ENCODE assay signal across 20 cellular contexts in the genomic region with DNA sequence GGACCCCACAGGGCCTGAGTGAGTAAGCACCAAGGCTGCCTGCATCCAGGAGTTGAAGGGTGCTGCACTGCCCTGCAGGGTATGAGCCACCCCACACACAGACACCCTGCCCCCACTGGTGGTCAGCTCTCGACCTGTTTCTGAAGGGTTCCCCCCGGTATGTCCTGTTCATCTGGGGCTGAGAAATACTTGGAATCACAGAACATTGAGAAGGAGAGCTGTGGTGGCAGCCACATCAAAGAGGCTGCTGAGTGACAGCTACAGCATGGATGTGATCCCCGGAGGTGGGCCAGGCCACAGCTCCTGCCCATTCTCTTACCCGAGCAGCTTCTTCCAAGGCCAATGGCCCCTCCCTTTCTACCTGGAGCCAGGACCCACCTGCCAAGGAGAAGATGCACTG.
"Had no signal": no experiment of that assay in that cellular context is flagged by ENCODE, and none has a peak within 500 bp of the region (broad histone marks: within the 10 kb centered on the region; RNA-seq: fewer than 3 reads in every experiment).

No MANE protein-coding gene starts in this region.

- ATAC-seq: heart left ventricle; left colon; stimulated activated effector memory CD8-positive, alpha-beta T cell treated with anti-CD3 and anti-CD28 coated beads, Interleukin-12 subunit alpha, Interleukin-12 subunit beta, amount 100 ng/mL, for 72 hours; stimulated activated naive CD8-positive, alpha-beta T cell treated with anti-CD3 and anti-CD28 coated beads, Interleukin-15, Interleukin-2, amounts not matched to agents 100 U/mL and 50 U/mL, for 24 hours had no signal

- H3K36me3 ChIP-seq: neutrophil, right atrium auricular region, suprapubic skin, thyroid gland had no signal

- DNase-seq: foreskin melanocyte; heart left ventricle; hippocampal formation; left colon; naive B cell; nephron progenitor cell; posterior cingulate gyrus; small intestine; stimulated activated CD4-positive, alpha-beta T cell treated with anti-CD3 and anti-CD28 coated beads, Interleukin-12 subunit alpha, Interleukin-12 subunit beta, amount 100 ng/mL, for 4 hours; stimulated activated CD4-positive, alpha-beta T cell treated with anti-CD3 and anti-CD28 coated beads, Interleukin-4, amount 100 ng/mL, for 1 hour; stimulated activated CD8-positive, alpha-beta memory T cell treated with anti-CD3 and anti-CD28 coated beads, Interleukin-4, amount 100 ng/mL, for 48 hours; stimulated activated naive CD8-positive, alpha-beta T cell treated with anti-CD3 and anti-CD28 coated beads, Interleukin-15, Interleukin-2, amounts not matched to agents 100 U/mL and 50 U/mL, for 24 hours; thyroid gland had no signal

- H3K27ac Mint-ChIP-seq: mesothelial cell of epicardium; naive B cell; nephron progenitor cell; stimulated activated effector memory CD8-positive, alpha-beta T cell treated with anti-CD3 and anti-CD28 coated beads, Interleukin-12 subunit alpha, Interleukin-12 subunit beta, amount 100 ng/mL, for 72 hours; type B pancreatic cell had no signal

- H3K4me3 Mint-ChIP-seq: dendritic cell treated with granulocyte-macrophage colony-stimulating factor and Interleukin-4, amounts not matched to agents 40 ng/mL and 50 ng/mL, for 4 days; mesothelial cell of epicardium; nephron progenitor cell; stimulated activated effector memory CD8-positive, alpha-beta T cell treated with anti-CD3 and anti-CD28 coated beads, Interleukin-12 subunit alpha, Interleukin-12 subunit beta, amount 100 ng/mL, for 72 hours; type B pancreatic cell had no signal

- H3K4me3 ChIP-seq: heart left ventricle, right atrium auricular region, suprapubic skin, thyroid gland had no signal

- H3K27ac ChIP-seq: heart left ventricle, neutrophil, right atrium auricular region, suprapubic skin, thyroid gland had no signal

- H3K4me1 Mint-ChIP-seq: mesothelial cell of epicardium had no signal

- H3K27me3 Mint-ChIP-seq: type B pancreatic cell had no signal

- H3K9me3 ChIP-seq: neutrophil, right atrium auricular region, suprapubic skin, thyroid gland had no signal

- H3K9me3 Mint-ChIP-seq: dendritic cell treated with granulocyte-macrophage colony-stimulating factor and Interleukin-4, amounts not matched to agents 40 ng/mL and 50 ng/mL, for 4 days; stimulated activated effector memory CD8-positive, alpha-beta T cell treated with anti-CD3 and anti-CD28 coated beads, Interleukin-12 subunit alpha, Interleukin-12 subunit beta, amount 100 ng/mL, for 72 hours; type B pancreatic cell had no signal

- H3K4me1 ChIP-seq: right atrium auricular region had no signal

- H3K27me3 ChIP-seq: right atrium auricular region, suprapubic skin, thyroid gland had no signal

- H3K36me3 Mint-ChIP-seq: type B pancreatic cell had no signal
